ENCODE assay signal across 19 cellular contexts in genomic region chr21:46004168-46004861, GRCh38. TPM values are rescaled to one million over a fixed set of nuclear protein-coding genes. Genes with fewer than 3 reads are reported as not detected.
A peak's percentile ranks its signal among the peaks of the same experiment; 100 is the strongest.
DNase-seq lines count a peak whose midpoint lies in the region; ATAC-seq and TF ChIP-seq lines count a peak whose summit lies in the region.
"Had no signal": no experiment of that assay in that cellular context is flagged by ENCODE, and none has a peak within 500 bp of the region (broad histone marks: within the 10 kb centered on the region; RNA-seq: fewer than 3 reads in every experiment).

No MANE protein-coding gene starts in this region.

- H3K56ac ChIP-seq in H9 (ENCODE audit: insufficient read length, low read depth, low read length): no peak overlapping the region

- no peak overlapping the region for H4K91ac ChIP-seq in H9 (ENCODE audit: insufficient read length, low read depth, low read length)

- no peaks in the 10 kb centered on the region for H3K23me2 ChIP-seq in H9 (ENCODE audit: insufficient read length, low read depth, low read length, poor library complexity, severe bottlenecking)

- intact Hi-C loops in prostate gland (cut with DNase I): no loop called here

- no peak overlapping the region for H3K18ac ChIP-seq in H9 (ENCODE audit: insufficient read length, low read depth, low read length)

- H3K79me1 ChIP-seq in H9 (ENCODE audit: insufficient read depth, low read depth, low read length, poor library complexity, severe bottlenecking): no peaks in the 10 kb centered on the region

- in situ Hi-C loops in G401 (cut with HindIII; ENCODE audit: low sequenced_read_pairs): no loop called here

- no peak overlapping the region for H2BK15ac ChIP-seq in H9 (ENCODE audit: low read depth, low read length)

- H3K4me2 ChIP-seq in H9 (ENCODE audit: insufficient read depth, insufficient read length, low read length): no peak overlapping the region
- H3K4me2 ChIP-seq: BLaER1 had no signal

- peaks cover 10 to 24% (median 20%) of the 10 kb centered on the region in 3 experiments for H3K36me3 Mint-ChIP-seq in H9 (ENCODE audit: insufficient read depth in 1 of 3, low read depth in 3 of 3)
- H3K36me3 Mint-ChIP-seq in WTC11: peaks cover 14% of the 10 kb centered on the region
- H3K36me3 Mint-ChIP-seq: immature natural killer cell had no signal

- H2AFZ ChIP-seq in H9 (ENCODE audit: low read length): no peak overlapping the region

- H3K4me3 Mint-ChIP-seq in H9 (no peak overlapping the region), WTC11 (no peak overlapping the region)
- H3K4me3 Mint-ChIP-seq: immature natural killer cell had no signal

- no peaks in the 10 kb centered on the region for H3K4me1 Mint-ChIP-seq in H9
- no peaks in the 10 kb centered on the region for H3K4me1 Mint-ChIP-seq in WTC11
- H3K4me1 Mint-ChIP-seq: immature natural killer cell had no signal

- peaks cover 45% of the 10 kb centered on the region for H3K36me3 ChIP-seq in right atrium auricular region
- no peaks in the 10 kb centered on the region for H3K36me3 ChIP-seq in prostate gland
- H3K36me3 ChIP-seq: BLaER1 had no signal

- H3K27ac ChIP-seq in H9 (ENCODE audit: insufficient read length, low read depth, low read length) (no peak overlapping the region), right atrium auricular region (no peak overlapping the region), prostate gland (no peak overlapping the region)
- H3K27ac ChIP-seq: BLaER1 had no signal

- H4K5ac ChIP-seq in H9 (ENCODE audit: insufficient read length, low read depth, low read length): no peak overlapping the region

- no peak overlapping the region for H3K23ac ChIP-seq in H9 (ENCODE audit: insufficient read length, low read depth, low read length)

- peak; percentile 24 for DNase-seq in H9
- DNase-seq in WTC11 (ENCODE audit: low spot score): no peak
- DNase-seq in right atrium auricular region (ENCODE audit: low spot score): peak; percentile 55
- DNase-seq in prostate gland (ENCODE audit: low spot score): peak; percentile 3
- no peak for DNase-seq in NCI-H345 (lab: John Stamatoyannopoulos, UW)
- DNase-seq in G401 (ENCODE audit: low spot score): no peak
- no peak for DNase-seq in retina
- DNase-seq: activated naive CD4-positive, alpha-beta T cell; dermis blood vessel endothelial cell; DMS 273 treated with DMSO at 0.1 percent for 48 hours; immature natural killer cell; mesendoderm; NCI-H187 treated with DMSO at 0.1 percent for 48 hours; NCI-H524 treated with DMSO at 0.1 percent for 48 hours; stimulated activated CD4-positive, alpha-beta T cell treated with anti-CD3 and anti-CD28 coated beads, Interleukin-4, amount 100 ng/mL, for 4 hours; SW 1271 had no signal

- H2AK5ac ChIP-seq in H9 (ENCODE audit: insufficient read length, low read length): no peak overlapping the region

- H2BK12ac ChIP-seq in H9 (ENCODE audit: insufficient read length, low read depth, low read length): no peak overlapping the region

- H3K27me3 Mint-ChIP-seq in H9 (ENCODE audit: low read depth): no peaks in the 10 kb centered on the region
- no peaks in the 10 kb centered on the region for H3K27me3 Mint-ChIP-seq in WTC11 (ENCODE audit: low read depth)

- H3T11ph ChIP-seq in H9 (ENCODE audit: low read length): no peak overlapping the region

- H3K27me3 ChIP-seq in H9 (ENCODE audit: insufficient read depth, low read length) (no peaks in the 10 kb centered on the region), right atrium auricular region (no peaks in the 10 kb centered on the region), prostate gland (replicated peaks; ENCODE audit: insufficient read depth) (no peaks in the 10 kb centered on the region)
- H3K27me3 ChIP-seq: BLaER1, tibial artery had no signal

- H2BK120ac ChIP-seq in H9 (ENCODE audit: low read depth, low read length, poor library complexity, severe bottlenecking): no peak overlapping the region

- H4K8ac ChIP-seq in H9 (replicated peaks; ENCODE audit: insufficient read length, low read depth, low read length): no peak overlapping the region

- H3K9me3 Mint-ChIP-seq in H9 (peaks cover 5 to 8% of the 10 kb centered on the region in 2 experiments; a peak in 4 of 5 replicates), WTC11 (peaks cover 7% of the 10 kb centered on the region)
- H3K9me3 Mint-ChIP-seq: immature natural killer cell had no signal

- POLR2A ChIA-PET in WTC11 (lab: Charles Lee): no interaction called here

- H2BK5ac ChIP-seq in H9 (ENCODE audit: insufficient read length, low read length): no peak overlapping the region

- H3K4me3 ChIP-seq in right atrium auricular region (no peak overlapping the region), prostate gland (no peak overlapping the region)
- H3K4me3 ChIP-seq: BLaER1, tibial artery had no signal

- H2BK20ac ChIP-seq in H9 (ENCODE audit: low read depth, low read length, poor library complexity, severe bottlenecking): no peak overlapping the region

- no peak overlapping the region for H3K4ac ChIP-seq in H9 (ENCODE audit: low read depth, low read length)

- H3K4me1 ChIP-seq in H9 (ENCODE audit: insufficient read depth, low read length) (no peaks in the 10 kb centered on the region), right atrium auricular region (no peaks in the 10 kb centered on the region), prostate gland (replicated peaks) (no peaks in the 10 kb centered on the region)
- H3K4me1 ChIP-seq: BLaER1, tibial artery had no signal

- no peak overlapping the region for H3K14ac ChIP-seq in H9 (ENCODE audit: insufficient read depth, low read length)

- H3K9ac ChIP-seq in H9 (ENCODE audit: extremely low read depth, insufficient read length, low read length): no peak overlapping the region
- H3K9ac ChIP-seq: BLaER1 had no signal

- TF ChIP-seq POLR2A in prostate gland (IDR thresholded peaks at IDR 0.05): no peak

- no peaks in the 10 kb centered on the region for H3K79me2 ChIP-seq in H9 (ENCODE audit: insufficient read depth, low read length)

- no CpG with 5 or more reads among the region's 24 CpGs for WGBS in H9 (ENCODE audit: extremely low coverage, insufficient read length, low lambda C conversion rate)
- 78% methylated on average over 23 of the region's 24 CpGs for WGBS in prostate gland

- TF ChIP-seq CTCF in H9 (conservative IDR thresholded peaks at IDR 0.05) (no peak), WTC11 (IDR thresholded peaks at IDR 0.05) (no peak), right atrium auricular region (IDR thresholded peaks at IDR 0.05) (no peak), prostate gland (IDR thresholded peaks at IDR 0.05) (no peak)

- ATAC-seq in WTC11: no peak
- ATAC-seq: esophagus mucosa had no signal

- H3K9me3 ChIP-seq in H9 (ENCODE audit: control insufficient read depth, low read depth, low read length) (no peaks in the 10 kb centered on the region), right atrium auricular region (no peaks in the 10 kb centered on the region), prostate gland (no peaks in the 10 kb centered on the region)
- H3K9me3 ChIP-seq: tibial artery had no signal

- CTCF ChIA-PET in WTC11 (lab: Charles Lee): no interaction called here

- no peaks in the 10 kb centered on the region for H4K20me1 ChIP-seq in H9 (ENCODE audit: control insufficient read depth, insufficient read depth, insufficient read length)
- H4K20me1 ChIP-seq: BLaER1 had no signal

- H3K27ac Mint-ChIP-seq in H9 (peak overlapping the region in 2 of 3 experiments; percentile 10 to 45; a peak in 2 of 7 replicates), WTC11 (peak overlapping the region; percentile 62; the same call in 1 of the 2 replicates)
- H3K27ac Mint-ChIP-seq: immature natural killer cell had no signal

TF ChIP-seq in WTC11, 78 proteins besides CTCF, POLR2A, EP300 and RAD21:
- TF ChIP-seq GABPB1 (CRISPR knock-in tag; IDR thresholded peaks at IDR 0.05) (no peak), SP1 (CRISPR knock-in tag; conservative IDR thresholded peaks at IDR 0.05) (no peak), OVOL2 (CRISPR knock-in tag; IDR thresholded peaks at IDR 0.05; ENCODE audit: borderline replicate concordance) (no peak)
TF ChIP-seq in WTC11: peak in this region for 0.

RNA-seq across cellular contexts. Expression of gene COL6A1, which starts 22.7 kb away (rescaled TPM):
- total RNA-seq in H9 (2021) (193 and 194 TPM in 2 replicates), WTC11 (2021) (221 to 245 TPM (median 240 TPM) in 3 replicates), right atrium auricular region (100 to 1,000 TPM; 201 to 278 TPM), prostate gland (100 to 1,000 TPM; 163 to 265 TPM)
- 83.0 and 85.1 TPM in 2 replicates for total RNA-seq in G401 (2014; rRNA removed; shearing (Covaris generic))

Comparison
In these comparisons a context has a peak if more than half of its experiments do, and no peak if none do; other contexts are left out.
1. DNase-seq: peak in H9 (single experiment), right atrium auricular region (single experiment) and prostate gland (single experiment); none in WTC11 (single experiment), NCI-H345 (single experiment), G401 (single experiment) and retina (single experiment).